Comparison of ENCODE assay signal across 15 cellular contexts in genomic region chr22:41513391-41513790, GRCh38. TPM values are rescaled to one million over a fixed set of nuclear protein-coding genes. Genes with fewer than 3 reads are reported as not detected.
DNase-seq lines count a peak whose midpoint lies in the region; ATAC-seq and TF ChIP-seq lines count a peak whose summit lies in the region.
"Had no signal": no experiment of that assay in that cellular context is flagged by ENCODE, and none has a peak within 500 bp of the region (broad histone marks: within the 10 kb centered on the region; RNA-seq: fewer than 3 reads in every experiment).

No MANE protein-coding gene starts in this region.

- H3K27me3 ChIP-seq in hepatocyte: no peaks in the 10 kb centered on the region
- H3K27me3 ChIP-seq: ascending aorta had no signal

- no peak overlapping the region for H3K4me3 Mint-ChIP-seq in activated CD4-positive, alpha-beta T cell treated with anti-CD3 and anti-CD28 coated beads, Interleukin-2, amount 10 ng/mL, durations not matched to agents 7 days and 5 days
- H3K4me3 Mint-ChIP-seq: stimulated activated naive CD8-positive, alpha-beta T cell treated with anti-CD3 and anti-CD28 coated beads, Interleukin-15, amount 100 ng/mL, for 72 hours had no signal

- 78% methylated on average over 5 of the region's 5 CpGs for WGBS in hepatocyte (ENCODE audit: low lambda C conversion rate, missing lambda C conversion rate)

- peak overlapping the region; percentile 71 for H3K27ac ChIP-seq in hepatocyte
- H3K27ac ChIP-seq: WERI-Rb-1 had no signal

- DNase-seq in Ammon's horn (ENCODE audit: low spot score) (peak; percentile 80), anterior cingulate cortex (lab: John Stamatoyannopoulos, UW) (peak in 32 of 58 donors; percentile 28 to 78 (median 46)), hepatocyte (ENCODE audit: low spot score) (no peak), putamen (ENCODE audit: low spot score) (peak; percentile 60)
- no peak for DNase-seq in activated CD4-positive, alpha-beta T cell treated with anti-CD3 and anti-CD28 coated beads, Interleukin-2, amount 10 ng/mL, durations not matched to agents 7 days and 5 days
- DNase-seq in stimulated activated CD8-positive, alpha-beta memory T cell treated with anti-CD3 and anti-CD28 coated beads, Interleukin-4, amount 100 ng/mL, for 48 hours: no peak
- DNase-seq: MM.1S; NCI-H345; SHP77; stimulated activated CD4-positive, alpha-beta T cell treated with anti-CD3 and anti-CD28 coated beads, Interleukin-1b, Interleukin-23, amount 100 ng/mL, for 48 hours; stimulated activated naive CD8-positive, alpha-beta T cell treated with anti-CD3 and anti-CD28 coated beads, Interleukin-15, amount 100 ng/mL, for 72 hours had no signal

- no peak overlapping the region for H2AFZ ChIP-seq in hepatocyte

- H4K20me1 ChIP-seq in hepatocyte (ENCODE audit: insufficient read depth, poor library complexity, severe bottlenecking): no peaks in the 10 kb centered on the region

- H3K9me2 ChIP-seq in hepatocyte (replicated peaks; ENCODE audit: insufficient read depth): no peaks in the 10 kb centered on the region

- H3K27ac Mint-ChIP-seq in activated CD4-positive, alpha-beta T cell treated with anti-CD3 and anti-CD28 coated beads, Interleukin-2, amount 10 ng/mL, durations not matched to agents 7 days and 5 days: no peak overlapping the region

- no peaks in the 10 kb centered on the region for H3K9me3 Mint-ChIP-seq in activated CD4-positive, alpha-beta T cell treated with anti-CD3 and anti-CD28 coated beads, Interleukin-2, amount 10 ng/mL, durations not matched to agents 7 days and 5 days
- H3K9me3 Mint-ChIP-seq: stimulated activated naive CD8-positive, alpha-beta T cell treated with anti-CD3 and anti-CD28 coated beads, Interleukin-15, amount 100 ng/mL, for 72 hours had no signal

- H3K36me3 Mint-ChIP-seq in activated CD4-positive, alpha-beta T cell treated with anti-CD3 and anti-CD28 coated beads, Interleukin-2, amount 10 ng/mL, durations not matched to agents 7 days and 5 days (ENCODE audit: low read depth): peaks cover 6% of the 10 kb centered on the region

- CTCF ChIA-PET in activated CD4-positive, alpha-beta T cell treated with anti-CD3 and anti-CD28 coated beads, Interleukin-2, amount 10 ng/mL, durations not matched to agents 7 days and 5 days (lab: Charles Lee): interaction anchor here (1.8 kb wide), 1 partner anchor 11 kb away, joined by 5 read pairs; no protein-coding TSS in a partner anchor

- no peaks in the 10 kb centered on the region for H3K27me3 Mint-ChIP-seq in activated CD4-positive, alpha-beta T cell treated with anti-CD3 and anti-CD28 coated beads, Interleukin-2, amount 10 ng/mL, durations not matched to agents 7 days and 5 days
- H3K27me3 Mint-ChIP-seq: stimulated activated naive CD8-positive, alpha-beta T cell treated with anti-CD3 and anti-CD28 coated beads, Interleukin-15, amount 100 ng/mL, for 72 hours had no signal

- no peak for TF ChIP-seq CTCF in hepatocyte (IDR thresholded peaks at IDR 0.05; ENCODE audit: poor library complexity)

- POLR2A ChIA-PET in activated CD4-positive, alpha-beta T cell treated with anti-CD3 and anti-CD28 coated beads, Interleukin-2, amount 10 ng/mL, durations not matched to agents 7 days and 5 days (lab: Charles Lee): no interaction called here

- no peaks in the 10 kb centered on the region for H3K36me3 ChIP-seq in hepatocyte (replicated peaks; ENCODE audit: insufficient read depth, low read depth)

- H3K9me3 ChIP-seq in hepatocyte (ENCODE audit: low read depth): no peaks in the 10 kb centered on the region
- H3K9me3 ChIP-seq: ascending aorta had no signal

- H3K4me1 Mint-ChIP-seq in activated CD4-positive, alpha-beta T cell treated with anti-CD3 and anti-CD28 coated beads, Interleukin-2, amount 10 ng/mL, durations not matched to agents 7 days and 5 days: no peaks in the 10 kb centered on the region

- no peak overlapping the region for H3K4me3 ChIP-seq in hepatocyte
- H3K4me3 ChIP-seq: ascending aorta had no signal

- peak overlapping the region; percentile 37 for H3K4me2 ChIP-seq in hepatocyte

- ATAC-seq in HG02678 (IDR thresholded peaks at IDR 0.05; ENCODE audit: unreplicated experiment) (no peak), GM21619 (IDR thresholded peaks at IDR 0.05; ENCODE audit: unreplicated experiment) (no peak)
- ATAC-seq: stimulated activated naive CD8-positive, alpha-beta T cell treated with anti-CD3 and anti-CD28 coated beads, Interleukin-15, amount 100 ng/mL, for 72 hours had no signal

- H3K79me2 ChIP-seq in hepatocyte: no peaks in the 10 kb centered on the region

- peaks cover 16% of the 10 kb centered on the region for H3K4me1 ChIP-seq in hepatocyte (ENCODE audit: insufficient read depth)

RNA-seq across cellular contexts. Expression of gene POLR3H, which starts 30.9 kb away (rescaled TPM):
- total RNA-seq in hepatocyte: 14.5 and 17.5 TPM in 2 replicates
- polyA plus RNA-seq in hepatocyte: 37.4 and 41.1 TPM in 2 replicates
- total RNA-seq in activated CD4-positive, alpha-beta T cell treated with anti-CD3 and anti-CD28 coated beads, Interleukin-2, amount 10 ng/mL, durations not matched to agents 7 days and 5 days: 10 to 100 TPM; 29.1 to 30.1 TPM

RNA-seq across cellular contexts. Expression of gene ACO2, which starts 44.5 kb away (rescaled TPM):
- 111 and 129 TPM in 2 replicates for total RNA-seq in hepatocyte
- 167 and 196 TPM in 2 replicates for polyA plus RNA-seq in hepatocyte
- 10 to 100 TPM; 73.4 to 77.9 TPM for total RNA-seq in activated CD4-positive, alpha-beta T cell treated with anti-CD3 and anti-CD28 coated beads, Interleukin-2, amount 10 ng/mL, durations not matched to agents 7 days and 5 days

RNA-seq across cellular contexts. Expression of gene PHF5A, which starts 44.9 kb away (rescaled TPM):
- 55.2 and 59.9 TPM in 2 replicates for total RNA-seq in hepatocyte
- 16.8 and 21.9 TPM in 2 replicates for polyA plus RNA-seq in hepatocyte
- 10 to 100 TPM; 63.6 to 64.8 TPM for total RNA-seq in activated CD4-positive, alpha-beta T cell treated with anti-CD3 and anti-CD28 coated beads, Interleukin-2, amount 10 ng/mL, durations not matched to agents 7 days and 5 days

RNA-seq across cellular contexts. Expression of gene CSDC2, which starts 47.4 kb away (rescaled TPM):
- total RNA-seq in hepatocyte: 1.7 and 2.7 TPM in 2 replicates
- 5.0 and 5.4 TPM in 2 replicates for polyA plus RNA-seq in hepatocyte
- not detected for total RNA-seq in activated CD4-positive, alpha-beta T cell treated with anti-CD3 and anti-CD28 coated beads, Interleukin-2, amount 10 ng/mL, durations not matched to agents 7 days and 5 days

Comparison
In these comparisons a context has a peak if more than half of its experiments do, and no peak if none do; other contexts are left out.
1. DNase-seq: peak in Ammon's horn (single experiment), anterior cingulate cortex (32 of 58) and putamen (single experiment); none in hepatocyte (single experiment), activated CD4-positive, alpha-beta T cell treated with anti-CD3 and anti-CD28 coated beads, Interleukin-2, amount 10 ng/mL, durations not matched to agents 7 days and 5 days (single experiment) and stimulated activated CD8-positive, alpha-beta memory T cell treated with anti-CD3 and anti-CD28 coated beads, Interleukin-4, amount 100 ng/mL, for 48 hours (single experiment).